In the genomic region with DNA sequence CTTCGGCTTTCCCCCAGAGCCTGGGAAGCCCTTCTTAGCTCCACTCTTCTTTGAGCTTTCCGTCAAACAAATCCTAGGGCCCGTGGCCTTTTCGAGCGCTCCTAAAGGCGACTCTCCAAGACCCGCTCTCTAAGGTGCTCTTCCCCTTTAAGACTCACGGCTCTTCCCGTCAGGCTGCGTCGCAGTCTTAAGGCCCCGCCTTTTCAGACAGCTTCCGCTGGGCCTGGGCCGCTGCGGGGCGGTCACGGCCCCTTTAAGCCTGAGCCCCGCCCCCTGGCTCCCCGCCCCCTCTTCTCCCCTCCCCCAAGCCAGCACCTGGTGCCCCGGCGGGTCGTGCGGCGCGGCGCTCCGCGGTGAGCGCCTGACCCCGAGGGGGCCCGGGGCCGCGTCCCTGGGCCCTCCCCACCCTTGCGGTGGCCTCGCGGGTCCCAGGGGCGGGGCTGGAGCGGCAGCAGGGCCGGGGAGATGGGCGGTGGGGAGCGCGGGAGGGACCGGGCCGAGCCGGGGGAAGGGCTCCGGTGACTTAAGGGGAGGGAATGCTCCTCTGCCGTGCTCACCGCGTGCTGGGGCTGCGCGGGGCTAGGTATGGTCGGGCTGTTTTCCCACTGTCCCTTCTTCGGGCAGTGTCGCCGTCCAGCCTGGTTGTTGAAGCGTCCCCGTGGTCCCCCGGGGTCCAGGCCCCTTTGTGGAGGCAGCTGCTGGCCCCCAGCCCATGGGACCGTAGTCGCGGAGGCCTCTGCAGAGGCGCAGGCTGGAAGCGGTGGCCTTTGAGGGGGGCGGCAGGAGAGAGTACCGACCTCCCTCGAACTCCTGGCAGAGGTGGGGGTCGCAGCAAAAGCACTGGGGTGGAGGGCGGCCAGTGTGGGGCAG, we compare ENCODE assay signal across 8 cellular contexts. TPM values are rescaled to one million over a fixed set of nuclear protein-coding genes. Genes with fewer than 3 reads are reported as not detected.
DNase-seq lines count a peak whose midpoint lies in the region; ATAC-seq and TF ChIP-seq lines count a peak whose summit lies in the region.

A gene (plus strand): TSS at position 289 of the 870 bp plus-strand sequence. CDS start 692 bp downstream, outside the sequence.

- no peaks in the 10 kb centered on the region for H3K9me3 ChIP-seq in RWPE2 (ENCODE audit: severe bottlenecking)

- POLR2A ChIA-PET in naive thymus-derived CD8-positive, alpha-beta T cell (lab: Charles Lee) = interaction anchor here (0.5 to 1.2 kb wide), 4 partner anchors 83 to 501 kb away, joined by 3 to 6 read pairs (median 3); a partner anchor contains a TSS

- peaks cover 14% of the 10 kb centered on the region; the same call in 1 of the 2 replicates for H3K4me1 ChIP-seq in GM23338 (ENCODE audit: insufficient read depth)
- H3K4me1 ChIP-seq in RWPE2 (ENCODE audit: insufficient read depth, poor library complexity, severe bottlenecking) = peaks cover 3% of the 10 kb centered on the region

- H3K27me3 Mint-ChIP-seq in GM23338 (ENCODE audit: insufficient read depth, low read depth, poor library complexity) = peaks cover 7% of the 10 kb centered on the region
- H3K27me3 Mint-ChIP-seq in activated T-helper 2 cell treated with anti-CD3 and anti-CD28 coated beads, Interferon-gamma antibody, Interleukin-2, Interleukin-4, amounts not matched to agents 10 μg/mL and 5 μg/mL and 100 μg/mL, durations not matched to agents 14 hours and 24 hours and 36 hours (ENCODE audit: low read depth) = no peaks in the 10 kb centered on the region
- no peaks in the 10 kb centered on the region for H3K27me3 Mint-ChIP-seq in naive thymus-derived CD8-positive, alpha-beta T cell
- H3K27me3 Mint-ChIP-seq in stimulated activated naive B cell treated with anti-CD40 and anti-IgM and Interleukin-4, amounts not matched to agents 10 μg/mL and 1 μg/mL and 100 μg/mL, for 72 hours = no peaks in the 10 kb centered on the region

- H3F3A ChIP-seq in GM23338 (replicated peaks; ENCODE audit: low read depth) = no peaks in the 10 kb centered on the region

- H3K27me3 ChIP-seq in GM23338 (ENCODE audit: insufficient read depth) (no peaks in the 10 kb centered on the region), RWPE2 (ENCODE audit: insufficient read depth, poor library complexity, severe bottlenecking) (no peaks in the 10 kb centered on the region)

- H3K9me2 ChIP-seq in GM23338 (ENCODE audit: insufficient read depth) = no peaks in the 10 kb centered on the region

- TF ChIP-seq CTCF in GM23338 (conservative IDR thresholded peaks at IDR 0.05; ENCODE audit: low read depth in 2 of 2) = no peak
- no peak for TF ChIP-seq CTCF in RWPE2 (IDR thresholded peaks at IDR 0.05; ENCODE audit: poor library complexity, severe bottlenecking)
- TF ChIP-seq CTCF in fibroblast of mammary gland (conservative IDR thresholded peaks at IDR 0.05; ENCODE audit: control insufficient read depth, insufficient read depth, low read depth, low read length) = no peak

- H3K9me3 Mint-ChIP-seq in GM23338 = no peaks in the 10 kb centered on the region; the same call in 2 of the 3 replicates
- no peaks in the 10 kb centered on the region for H3K9me3 Mint-ChIP-seq in activated T-helper 2 cell treated with anti-CD3 and anti-CD28 coated beads, Interferon-gamma antibody, Interleukin-2, Interleukin-4, amounts not matched to agents 10 μg/mL and 5 μg/mL and 100 μg/mL, durations not matched to agents 14 hours and 24 hours and 36 hours
- H3K9me3 Mint-ChIP-seq in naive thymus-derived CD8-positive, alpha-beta T cell = no peaks in the 10 kb centered on the region
- H3K9me3 Mint-ChIP-seq in stimulated activated naive B cell treated with anti-CD40 and anti-IgM and Interleukin-4, amounts not matched to agents 10 μg/mL and 1 μg/mL and 100 μg/mL, for 72 hours = no peaks in the 10 kb centered on the region

- peak within 1 kb of the TSS; percentile 91 for H3K4me3 Mint-ChIP-seq in GM23338
- H3K4me3 Mint-ChIP-seq in activated T-helper 2 cell treated with anti-CD3 and anti-CD28 coated beads, Interferon-gamma antibody, Interleukin-2, Interleukin-4, amounts not matched to agents 10 μg/mL and 5 μg/mL and 100 μg/mL, durations not matched to agents 14 hours and 24 hours and 36 hours (ENCODE audit: low read depth) = peak within 1 kb of the TSS; percentile 90
- peak within 1 kb of the TSS; percentile 92 to 99 (median 98) for H3K4me3 Mint-ChIP-seq in naive thymus-derived CD8-positive, alpha-beta T cell
- H3K4me3 Mint-ChIP-seq in stimulated activated naive B cell treated with anti-CD40 and anti-IgM and Interleukin-4, amounts not matched to agents 10 μg/mL and 1 μg/mL and 100 μg/mL, for 72 hours = peak within 1 kb of the TSS; percentile 97 to 98

- H3K4me2 ChIP-seq in GM23338 = peak within 1 kb of the TSS; percentile 100

- H3K4me3 ChIP-seq in GM23338 (peak within 1 kb of the TSS; percentile 94), RWPE2 (ENCODE audit: severe bottlenecking) (peak within 1 kb of the TSS; percentile 46), fibroblast of mammary gland (ENCODE audit: control insufficient read depth, low read depth, low read length) (peak within 1 kb of the TSS; percentile 86)

- peak within 1 kb of the TSS; percentile 99 for H2AFZ ChIP-seq in GM23338

- intact Hi-C loops in activated T-helper 2 cell treated with anti-CD3 and anti-CD28 coated beads, Interferon-gamma antibody, Interleukin-2, Interleukin-4, amounts not matched to agents 10 μg/mL and 5 μg/mL and 100 μg/mL, durations not matched to agents 14 hours and 24 hours and 36 hours (cut with micrococcal nuclease) = loop anchor here (2.0 kb wide), 3 partner anchors 59 to 837 kb away; a partner anchor contains a TSS

- DNase-seq in Daoy (ENCODE audit: low read depth) (peak; percentile 94), GM23338 (ENCODE audit: low spot score) (peak; percentile 97), LHCN-M2 (ENCODE audit: low read depth) (peak; percentile 90), RWPE2 (ENCODE audit: low spot score) (peak; percentile 75), fibroblast of mammary gland (ENCODE audit: low read depth) (peak; percentile 92)
- DNase-seq in activated T-helper 2 cell treated with anti-CD3 and anti-CD28 coated beads, Interferon-gamma antibody, Interleukin-2, Interleukin-4, amounts not matched to agents 10 μg/mL and 5 μg/mL and 100 μg/mL, durations not matched to agents 14 hours and 24 hours and 36 hours (ENCODE audit: low spot score) = peak; percentile 83
- peak; percentile 66 to 91 (median 78) for DNase-seq in naive thymus-derived CD8-positive, alpha-beta T cell
- peak; percentile 84 for DNase-seq in stimulated activated naive B cell treated with anti-CD40 and anti-IgM and Interleukin-4, amounts not matched to agents 10 μg/mL and 1 μg/mL and 100 μg/mL, for 72 hours

- no peak within 1 kb of the TSS for H3K27ac ChIP-seq in GM23338 (ENCODE audit: low read depth)
- H3K27ac ChIP-seq in RWPE2 (ENCODE audit: poor library complexity, severe bottlenecking) = peak within 1 kb of the TSS; percentile 43

- ATAC-seq in GM23338 = peak; percentile 92
- ATAC-seq in RWPE2 (ENCODE audit: low read depth) = peak; percentile 93
- ATAC-seq in naive thymus-derived CD8-positive, alpha-beta T cell = peak; percentile 93 to 96
- ATAC-seq in stimulated activated naive B cell treated with anti-CD40 and anti-IgM and Interleukin-4, amounts not matched to agents 10 μg/mL and 1 μg/mL and 100 μg/mL, for 72 hours (replicated peaks) = peak; percentile 95 to 98

- peaks cover 29% of the 10 kb centered on the region for H3K36me3 Mint-ChIP-seq in GM23338 (ENCODE audit: low read depth)
- H3K36me3 Mint-ChIP-seq in activated T-helper 2 cell treated with anti-CD3 and anti-CD28 coated beads, Interferon-gamma antibody, Interleukin-2, Interleukin-4, amounts not matched to agents 10 μg/mL and 5 μg/mL and 100 μg/mL, durations not matched to agents 14 hours and 24 hours and 36 hours (ENCODE audit: low read depth) = peaks cover 20% of the 10 kb centered on the region
- peaks cover 0 to 28% (median 5%) of the 10 kb centered on the region in 3 donors for H3K36me3 Mint-ChIP-seq in naive thymus-derived CD8-positive, alpha-beta T cell
- peaks cover 9 to 23% of the 10 kb centered on the region in 2 donors for H3K36me3 Mint-ChIP-seq in stimulated activated naive B cell treated with anti-CD40 and anti-IgM and Interleukin-4, amounts not matched to agents 10 μg/mL and 1 μg/mL and 100 μg/mL, for 72 hours

- peaks cover 17% of the 10 kb centered on the region for H3K36me3 ChIP-seq in GM23338 (ENCODE audit: insufficient read depth)
- H3K36me3 ChIP-seq in RWPE2 (ENCODE audit: low read depth) = peaks cover 6% of the 10 kb centered on the region; the same call in 1 of the 2 replicates

- peaks cover 26% of the 10 kb centered on the region for H3K4me1 Mint-ChIP-seq in GM23338
- H3K4me1 Mint-ChIP-seq in activated T-helper 2 cell treated with anti-CD3 and anti-CD28 coated beads, Interferon-gamma antibody, Interleukin-2, Interleukin-4, amounts not matched to agents 10 μg/mL and 5 μg/mL and 100 μg/mL, durations not matched to agents 14 hours and 24 hours and 36 hours (ENCODE audit: low read depth) = peaks cover 17% of the 10 kb centered on the region
- peaks cover 30 to 70% (median 47%) of the 10 kb centered on the region in 4 donors for H3K4me1 Mint-ChIP-seq in naive thymus-derived CD8-positive, alpha-beta T cell
- peaks cover 24 to 50% of the 10 kb centered on the region in 2 donors for H3K4me1 Mint-ChIP-seq in stimulated activated naive B cell treated with anti-CD40 and anti-IgM and Interleukin-4, amounts not matched to agents 10 μg/mL and 1 μg/mL and 100 μg/mL, for 72 hours

- H3K79me2 ChIP-seq in GM23338 (replicated peaks; ENCODE audit: insufficient read depth) = peaks cover 31% of the 10 kb centered on the region

- H3K27ac Mint-ChIP-seq in GM23338 = peak within 1 kb of the TSS; percentile 80
- H3K27ac Mint-ChIP-seq in activated T-helper 2 cell treated with anti-CD3 and anti-CD28 coated beads, Interferon-gamma antibody, Interleukin-2, Interleukin-4, amounts not matched to agents 10 μg/mL and 5 μg/mL and 100 μg/mL, durations not matched to agents 14 hours and 24 hours and 36 hours = peak within 1 kb of the TSS; percentile 96
- peak within 1 kb of the TSS; percentile 95 to 99 (median 98) for H3K27ac Mint-ChIP-seq in naive thymus-derived CD8-positive, alpha-beta T cell
- peak within 1 kb of the TSS; percentile 96 for H3K27ac Mint-ChIP-seq in stimulated activated naive B cell treated with anti-CD40 and anti-IgM and Interleukin-4, amounts not matched to agents 10 μg/mL and 1 μg/mL and 100 μg/mL, for 72 hours

- H4K20me1 ChIP-seq in GM23338 (replicated peaks; ENCODE audit: insufficient read depth) = peaks cover 17% of the 10 kb centered on the region

RNA-seq across cellular contexts. Expression of the gene that starts here (rescaled TPM):
- 23.2 and 26.8 TPM in 2 replicates for total RNA-seq in Daoy (2014; rRNA removed; shearing (Covaris generic))
- 58.8 and 72.0 TPM in 2 replicates for total RNA-seq in GM23338 (2014; rRNA removed; shearing (Covaris generic))
- polyA plus RNA-seq in GM23338 (2016; fragmentation: Nextera tagmentation; extraction: Ambion mirVana) = 7.4 and 7.5 TPM in 2 replicates
- 21.2 TPM in 2 replicates for total RNA-seq in LHCN-M2 (2014; rRNA removed)
- 19.1 TPM for polyA plus RNA-seq in LHCN-M2 (2012)
- total RNA-seq in activated T-helper 2 cell treated with anti-CD3 and anti-CD28 coated beads, Interferon-gamma antibody, Interleukin-2, Interleukin-4, amounts not matched to agents 10 μg/mL and 5 μg/mL and 100 μg/mL, durations not matched to agents 14 hours and 24 hours and 36 hours = 26.4 and 28.3 TPM in 2 replicates
- 10 to 100 TPM; 30.8 to 31.2 TPM for total RNA-seq in naive thymus-derived CD8-positive, alpha-beta T cell
- 10 to 100 TPM; 13.4 to 19.8 (median 14.1) TPM for polyA plus RNA-seq in naive thymus-derived CD8-positive, alpha-beta T cell
